Comparison of ENCODE assay signal across 1 cellular context in genomic region chr5:127589309-127590036, GRCh38.
TF ChIP-seq lines count a peak whose summit lies in the region.

No MANE protein-coding gene starts in this region.

TF ChIP-seq in SK-N-SH treated with all-trans-retinoic acid at 6 μM for 48 hours, 23 proteins besides CTCF, POLR2A, EP300 and RAD21 (continued from another document):
- TF ChIP-seq CSRNP3 (CRISPR knock-in tag; IDR thresholded peaks at IDR 0.05) (no peak), ISL1 (CRISPR knock-in tag; IDR thresholded peaks at IDR 0.05) (no peak), PPARA (CRISPR knock-in tag; IDR thresholded peaks at IDR 0.05; ENCODE audit: borderline replicate concordance) (no peak)
